ENCODE assay signal across 27 cellular contexts in genomic region chr1:54970901-54971300, GRCh38. TPM values are rescaled to one million over a fixed set of nuclear protein-coding genes. Genes with fewer than 3 reads are reported as not detected.
DNase-seq lines count a peak whose midpoint lies in the region; ATAC-seq and TF ChIP-seq lines count a peak whose summit lies in the region.
"Had no signal": no experiment of that assay in that cellular context is flagged by ENCODE, and none has a peak within 500 bp of the region (broad histone marks: within the 10 kb centered on the region; RNA-seq: fewer than 3 reads in every experiment).

No MANE protein-coding gene starts in this region.

- H3K9me3 ChIP-seq in OCI-LY3 (ENCODE audit: insufficient read depth, low read length) (no peaks in the 10 kb centered on the region), psoas muscle (no peaks in the 10 kb centered on the region)
- H3K9me3 ChIP-seq: left lung, upper lobe of right lung had no signal

- H3K9ac ChIP-seq in OCI-LY3 (ENCODE audit: low read length) = no peak overlapping the region

- no peak overlapping the region; the same call in 1 of the 2 replicates for H3K27ac Mint-ChIP-seq in HFFc6
- H3K27ac Mint-ChIP-seq in activated naive CD8-positive, alpha-beta T cell treated with anti-CD3 and anti-CD28 coated beads, Interleukin-2, amount 50 U/mL, for 24 hours = no peak overlapping the region
- H3K27ac Mint-ChIP-seq: activated naive CD4-positive, alpha-beta T cell treated with anti-CD3 and anti-CD28 coated beads for 36 hours; CD4-positive, CD25-positive, alpha-beta regulatory T cell; dendritic cell treated with granulocyte-macrophage colony-stimulating factor and Interleukin-4, amounts not matched to agents 40 ng/mL and 50 ng/mL, for 4 days; naive thymus-derived CD4-positive, alpha-beta T cell; T-cell had no signal

- no peaks in the 10 kb centered on the region for H3K27me3 Mint-ChIP-seq in HFFc6 (ENCODE audit: insufficient read depth)
- H3K27me3 Mint-ChIP-seq in activated naive CD8-positive, alpha-beta T cell treated with anti-CD3 and anti-CD28 coated beads, Interleukin-2, amount 50 U/mL, for 24 hours = peaks cover 24% of the 10 kb centered on the region

- H3K36me3 ChIP-seq in OCI-LY3 (replicated peaks; ENCODE audit: low read depth, low read length) (no peaks in the 10 kb centered on the region), psoas muscle (ENCODE audit: insufficient read depth in 1 of 2, low read depth in 1 of 2) (no peaks in the 10 kb centered on the region)
- H3K36me3 ChIP-seq: left lung, upper lobe of right lung had no signal

- ATAC-seq in psoas muscle = no peak
- no peak for ATAC-seq in activated naive CD8-positive, alpha-beta T cell treated with anti-CD3 and anti-CD28 coated beads, Interleukin-2, amount 50 U/mL, for 24 hours
- no peak for ATAC-seq in HG03439 (IDR thresholded peaks at IDR 0.05; ENCODE audit: unreplicated experiment)
- ATAC-seq: HepG2, T-cell, upper lobe of right lung had no signal

- TF ChIP-seq CTCF in HFFc6 (IDR thresholded peaks at IDR 0.05) (no peak), OCI-LY3 (IDR thresholded peaks at IDR 0.05; ENCODE audit: low read depth, low read length) (no peak), epithelial cell of esophagus (IDR thresholded peaks at IDR 0.05; ENCODE audit: insufficient read depth, low read depth, low read length, missing control alignments) (no peak), psoas muscle (IDR thresholded peaks at IDR 0.05) (no peak)

- intact Hi-C loops in psoas muscle (cut with DNase I) = no loop called here

- H3K79me2 ChIP-seq in OCI-LY3 (ENCODE audit: low read length) = no peaks in the 10 kb centered on the region

- no peaks in the 10 kb centered on the region for H4K20me1 ChIP-seq in OCI-LY3 (ENCODE audit: insufficient read depth, low read length)

- DNase-seq in HFFc6 (no peak), epithelial cell of esophagus (ENCODE audit: low read depth) (peak; percentile 89), psoas muscle (no peak), NK-92 (lab: John Stamatoyannopoulos, UW; ENCODE audit: unreplicated experiment) (no peak), NCI-H1092 treated with DMSO at 0.1 percent for 48 hours (lab: John Stamatoyannopoulos, UW) (no peak)
- no peak for DNase-seq in activated naive CD8-positive, alpha-beta T cell treated with anti-CD3 and anti-CD28 coated beads, Interleukin-2, amount 50 U/mL, for 24 hours
- DNase-seq: activated naive CD4-positive, alpha-beta T cell treated with anti-CD3 and anti-CD28 coated beads for 36 hours; caudate nucleus; CD4-positive, CD25-positive, alpha-beta regulatory T cell; head of caudate nucleus; left lung; naive thymus-derived CD4-positive, alpha-beta T cell; NCI-H1092; NCI-H1930; NCI-H82; nucleus accumbens; stimulated activated CD4-positive, alpha-beta T cell treated with anti-CD3 and anti-CD28 coated beads, Interleukin-1b, Interleukin-23, amount 100 ng/mL, for 48 hours; substantia nigra; T-cell; upper lobe of right lung had no signal

- peak overlapping the region; percentile 20; the same call in 1 of the 2 replicates for H3K4me3 Mint-ChIP-seq in HFFc6
- H3K4me3 Mint-ChIP-seq in activated naive CD8-positive, alpha-beta T cell treated with anti-CD3 and anti-CD28 coated beads, Interleukin-2, amount 50 U/mL, for 24 hours = no peak overlapping the region
- H3K4me3 Mint-ChIP-seq: activated naive CD4-positive, alpha-beta T cell treated with anti-CD3 and anti-CD28 coated beads for 36 hours; CD4-positive, CD25-positive, alpha-beta regulatory T cell; dendritic cell treated with granulocyte-macrophage colony-stimulating factor and Interleukin-4, amounts not matched to agents 40 ng/mL and 50 ng/mL, for 4 days; naive thymus-derived CD4-positive, alpha-beta T cell; T-cell had no signal

- H3K9me3 Mint-ChIP-seq in HFFc6 = no peaks in the 10 kb centered on the region
- no peaks in the 10 kb centered on the region for H3K9me3 Mint-ChIP-seq in activated naive CD8-positive, alpha-beta T cell treated with anti-CD3 and anti-CD28 coated beads, Interleukin-2, amount 50 U/mL, for 24 hours
- H3K9me3 Mint-ChIP-seq: activated naive CD4-positive, alpha-beta T cell treated with anti-CD3 and anti-CD28 coated beads for 36 hours; dendritic cell treated with granulocyte-macrophage colony-stimulating factor and Interleukin-4, amounts not matched to agents 40 ng/mL and 50 ng/mL, for 4 days; T-cell had no signal

- peak overlapping the region; percentile 59 for H3K4me2 ChIP-seq in OCI-LY3 (ENCODE audit: low read length)

- peaks cover 64% of the 10 kb centered on the region for H3K4me1 Mint-ChIP-seq in HFFc6 (ENCODE audit: low read depth)
- H3K4me1 Mint-ChIP-seq in activated naive CD8-positive, alpha-beta T cell treated with anti-CD3 and anti-CD28 coated beads, Interleukin-2, amount 50 U/mL, for 24 hours = peaks cover 3% of the 10 kb centered on the region

- H3K4me3 ChIP-seq in OCI-LY3 (ENCODE audit: low read length) (peak overlapping the region; percentile 41), epithelial cell of esophagus (ENCODE audit: low read length) (no peak overlapping the region), psoas muscle (no peak overlapping the region)
- H3K4me3 ChIP-seq: left lung, upper lobe of right lung had no signal

- H3K27ac ChIP-seq in OCI-LY3 (ENCODE audit: low read length) (peak overlapping the region; percentile 49), psoas muscle (peak overlapping the region; percentile 50)
- H3K27ac ChIP-seq: left lung, upper lobe of right lung had no signal

- H3K4me1 ChIP-seq in OCI-LY3 (ENCODE audit: low read length) (peaks cover 34% of the 10 kb centered on the region), psoas muscle (peaks cover 27% of the 10 kb centered on the region)

- no peak overlapping the region for H2AFZ ChIP-seq in OCI-LY3 (ENCODE audit: low read depth, low read length)

- H3K36me3 Mint-ChIP-seq in HFFc6 (ENCODE audit: low read depth) = no peaks in the 10 kb centered on the region
- H3K36me3 Mint-ChIP-seq in activated naive CD8-positive, alpha-beta T cell treated with anti-CD3 and anti-CD28 coated beads, Interleukin-2, amount 50 U/mL, for 24 hours (ENCODE audit: low read depth) = no peaks in the 10 kb centered on the region
- H3K36me3 Mint-ChIP-seq: CD4-positive, CD25-positive, alpha-beta regulatory T cell; T-cell had no signal

- WGBS in psoas muscle, 3 donors = 86 to 94% (median 92%) methylated on average over 5 of the region's 5 CpGs

- H3K27me3 ChIP-seq in OCI-LY3 (ENCODE audit: low read depth, low read length) = peaks cover 28% of the 10 kb centered on the region
- no peaks in the 10 kb centered on the region for H3K27me3 ChIP-seq in psoas muscle (ENCODE audit: insufficient read depth in 3 of 3, low read length in 2 of 3)
- H3K27me3 ChIP-seq: upper lobe of right lung had no signal

RNA-seq across cellular contexts. Expression of gene TMEM61, which starts 9.5 kb away (rescaled TPM):
- total RNA-seq in HFFc6 (2021; fragmentation: NEBNext Ultra II Directional; extraction: Animal tissue kit (Norgen Biotek cat#: 25700)) = not detected
- total RNA-seq in psoas muscle = under 1 TPM in 3 of 4 donors, not detected in 1; 0.34 to 0.54 (median 0.42) TPM
- under 1 TPM; 0.05 to 0.16 (median 0.11) TPM for polyA plus RNA-seq in psoas muscle
- total RNA-seq: activated CD8-positive, alpha-beta memory T cell treated with anti-CD3 and anti-CD28 coated beads for 36 hours; activated naive CD4-positive, alpha-beta T cell treated with anti-CD3 and anti-CD28 coated beads for 36 hours; CD4-positive, CD25-positive, alpha-beta regulatory T cell; HepG2; LHCN-M2; naive thymus-derived CD4-positive, alpha-beta T cell; skeletal muscle tissue; T-cell had no signal
- polyA plus RNA-seq: CD4-positive, CD25-positive, alpha-beta regulatory T cell; HepG2; naive thymus-derived CD4-positive, alpha-beta T cell had no signal

RNA-seq across cellular contexts. Expression of gene BSND, which starts 27.8 kb away (rescaled TPM):
- total RNA-seq in HFFc6 (2021; fragmentation: NEBNext Ultra II Directional; extraction: Animal tissue kit (Norgen Biotek cat#: 25700)) = not detected
- not detected for total RNA-seq in psoas muscle
- not detected for polyA plus RNA-seq in psoas muscle
- total RNA-seq: activated CD8-positive, alpha-beta memory T cell treated with anti-CD3 and anti-CD28 coated beads for 36 hours; activated naive CD4-positive, alpha-beta T cell treated with anti-CD3 and anti-CD28 coated beads for 36 hours; CD4-positive, CD25-positive, alpha-beta regulatory T cell; HepG2; left lung; LHCN-M2; skeletal muscle tissue; T-cell; upper lobe of right lung had no signal
- polyA plus RNA-seq: CD4-positive, CD25-positive, alpha-beta regulatory T cell; HepG2; naive thymus-derived CD4-positive, alpha-beta T cell had no signal
